17 cellular contexts compared by ENCODE assay signal in the genomic region with DNA sequence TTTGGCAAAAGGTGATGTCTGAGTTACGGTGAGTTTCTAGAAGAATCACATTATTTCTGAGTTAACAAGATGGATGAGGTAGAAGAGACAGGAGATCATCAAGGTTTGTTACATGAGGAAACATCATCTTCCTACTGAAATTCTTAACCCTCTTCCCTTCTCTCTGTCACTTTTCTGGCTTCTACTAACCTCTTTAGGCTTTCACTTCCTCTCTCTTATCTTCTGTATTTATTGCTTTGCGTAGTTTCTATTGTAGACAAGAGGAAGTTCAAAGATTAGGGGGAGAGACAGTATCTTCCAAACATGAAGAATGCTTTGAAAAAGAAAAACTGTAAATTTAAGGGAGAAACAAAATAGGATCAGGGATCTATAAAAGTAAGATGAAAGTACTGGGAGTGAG.
DNase-seq lines count a peak whose midpoint lies in the region; ATAC-seq lines count a peak whose summit lies in the region.
"Had no signal": no experiment of that assay in that cellular context is flagged by ENCODE, and none has a peak within 500 bp of the region (broad histone marks: within the 10 kb centered on the region; RNA-seq: fewer than 3 reads in every experiment).

No MANE protein-coding gene starts in this region.

- no peak overlapping the region for H3K4me3 Mint-ChIP-seq in memory B cell
- H3K4me3 Mint-ChIP-seq: activated CD4-positive, alpha-beta T cell treated with anti-CD3 and anti-CD28 coated beads for 36 hours; naive thymus-derived CD4-positive, alpha-beta T cell; type B pancreatic cell had no signal

- peaks cover 2% of the 10 kb centered on the region for H3K9me3 Mint-ChIP-seq in memory B cell

- no peak overlapping the region for H3K27ac Mint-ChIP-seq in memory B cell
- H3K27ac Mint-ChIP-seq: activated CD4-positive, alpha-beta T cell treated with anti-CD3 and anti-CD28 coated beads for 36 hours; naive thymus-derived CD4-positive, alpha-beta T cell; type B pancreatic cell had no signal

- no peaks in the 10 kb centered on the region for H3K27me3 Mint-ChIP-seq in memory B cell
- H3K27me3 Mint-ChIP-seq: activated CD4-positive, alpha-beta T cell treated with anti-CD3 and anti-CD28 coated beads for 36 hours; naive thymus-derived CD4-positive, alpha-beta T cell; type B pancreatic cell had no signal

- H3K4me1 Mint-ChIP-seq in memory B cell: peaks cover 8% of the 10 kb centered on the region
- H3K4me1 Mint-ChIP-seq: activated CD4-positive, alpha-beta T cell treated with anti-CD3 and anti-CD28 coated beads for 36 hours; naive thymus-derived CD4-positive, alpha-beta T cell had no signal

- ATAC-seq in GM18502 (IDR thresholded peaks at IDR 0.05; ENCODE audit: poor library complexity, unreplicated experiment) (peak; percentile 52), HG03103 (IDR thresholded peaks at IDR 0.05; ENCODE audit: low read depth, unreplicated experiment) (peak; percentile 75), memory B cell (ENCODE audit: low read depth) (peak; percentile 94), HG03354 (IDR thresholded peaks at IDR 0.05; ENCODE audit: poor library complexity, severe bottlenecking, unreplicated experiment) (no peak)
- ATAC-seq: activated CD4-positive, alpha-beta T cell treated with anti-CD3 and anti-CD28 coated beads for 36 hours; naive thymus-derived CD4-positive, alpha-beta T cell had no signal

- DNase-seq in NOMO-1 treated with dmso at 0.1 percent for 144 hours (lab: John Stamatoyannopoulos, UW; ENCODE audit: unreplicated experiment) (peak; percentile 61), memory B cell (ENCODE audit: low spot score in 2 of 2) (no peak), iPS-NIHi11 (ENCODE audit: low spot score) (no peak), NCI-H2029 (lab: John Stamatoyannopoulos, UW) (no peak)
- no peak for DNase-seq in stimulated activated naive CD4-positive, alpha-beta T cell (lab: John Stamatoyannopoulos, UW)
- DNase-seq: activated CD4-positive, alpha-beta T cell treated with anti-CD3 and anti-CD28 coated beads for 36 hours; activated naive CD4-positive, alpha-beta T cell treated with anti-CD3 and anti-CD28 coated beads, Interleukin-2, amount 50 U/mL, for 16 hours; aorta; mesenchymal stem cell; naive thymus-derived CD4-positive, alpha-beta T cell; NCI-H1436 treated with DMSO at 0.1 percent for 48 hours; NCI-H2171; NCI-H524 had no signal

- no peaks in the 10 kb centered on the region for H3K36me3 Mint-ChIP-seq in memory B cell
- H3K36me3 Mint-ChIP-seq: naive thymus-derived CD4-positive, alpha-beta T cell; type B pancreatic cell had no signal
